In genomic region chr1:168408531-168409242, GRCh38 we compare ENCODE assay signal across 8 cellular contexts.
DNase-seq lines count a peak whose midpoint lies in the region; ATAC-seq lines count a peak whose summit lies in the region.

No MANE protein-coding gene starts in this region.

- no peaks in the 10 kb centered on the region for H3K9me3 Mint-ChIP-seq in activated T-helper 1 cell treated with anti-CD3 and anti-CD28 coated beads, Interleukin-12 subunit alpha, Interleukin-12 subunit beta, Interleukin-2, Interleukin-4 antibody, amounts not matched to agents 30 ng/mL and 10 ng/mL and 1 ng/mL, durations not matched to agents 14 hours and 24 hours and 36 hours
- H3K9me3 Mint-ChIP-seq in natural killer cell treated with Interleukin-12 subunit alpha and Interleukin-12 subunit beta and Interleukin-15 and Interleukin-18, amount 100 ng/mL, for 72 hours, result no peaks in the 10 kb centered on the region

- H3K27me3 Mint-ChIP-seq in activated T-helper 1 cell treated with anti-CD3 and anti-CD28 coated beads, Interleukin-12 subunit alpha, Interleukin-12 subunit beta, Interleukin-2, Interleukin-4 antibody, amounts not matched to agents 30 ng/mL and 10 ng/mL and 1 ng/mL, durations not matched to agents 14 hours and 24 hours and 36 hours (ENCODE audit: insufficient read depth), result no peaks in the 10 kb centered on the region
- H3K27me3 Mint-ChIP-seq in natural killer cell treated with Interleukin-12 subunit alpha and Interleukin-12 subunit beta and Interleukin-15 and Interleukin-18, amount 100 ng/mL, for 72 hours, result no peaks in the 10 kb centered on the region

- intact Hi-C loops in activated T-helper 1 cell treated with anti-CD3 and anti-CD28 coated beads, Interleukin-12 subunit alpha, Interleukin-12 subunit beta, Interleukin-2, Interleukin-4 antibody, amounts not matched to agents 30 ng/mL and 10 ng/mL and 1 ng/mL, durations not matched to agents 14 hours and 24 hours and 36 hours (cut with micrococcal nuclease), result loop anchor here (1.0 to 10.0 kb wide), 16 partner anchors 9 to 1289 kb away; partner anchors contain the start of genes ATP1B1, BLZF1, DCAF6 and F5

- peak overlapping the region; percentile 24 for H3K4me3 Mint-ChIP-seq in activated T-helper 1 cell treated with anti-CD3 and anti-CD28 coated beads, Interleukin-12 subunit alpha, Interleukin-12 subunit beta, Interleukin-2, Interleukin-4 antibody, amounts not matched to agents 30 ng/mL and 10 ng/mL and 1 ng/mL, durations not matched to agents 14 hours and 24 hours and 36 hours
- peak overlapping the region; percentile 74 for H3K4me3 Mint-ChIP-seq in natural killer cell treated with Interleukin-12 subunit alpha and Interleukin-12 subunit beta and Interleukin-15 and Interleukin-18, amount 100 ng/mL, for 72 hours

- DNase-seq in M059J (ENCODE audit: low read depth), result peak; percentile 95
- DNase-seq in activated T-helper 1 cell treated with anti-CD3 and anti-CD28 coated beads, Interleukin-12 subunit alpha, Interleukin-12 subunit beta, Interleukin-2, Interleukin-4 antibody, amounts not matched to agents 30 ng/mL and 10 ng/mL and 1 ng/mL, durations not matched to agents 14 hours and 24 hours and 36 hours (ENCODE audit: low spot score), result peak; percentile 64
- peak; percentile 70 for DNase-seq in natural killer cell treated with Interleukin-12 subunit alpha and Interleukin-12 subunit beta and Interleukin-15 and Interleukin-18, amount 100 ng/mL, for 72 hours (ENCODE audit: low spot score)
- DNase-seq in GOT3 (lab: John Stamatoyannopoulos, UW), result no peak
- DNase-seq in NCI-H1436 (lab: John Stamatoyannopoulos, UW), result no peak
- no peak for DNase-seq in GM03348 (ENCODE audit: low spot score)

- H3K36me3 Mint-ChIP-seq in activated T-helper 1 cell treated with anti-CD3 and anti-CD28 coated beads, Interleukin-12 subunit alpha, Interleukin-12 subunit beta, Interleukin-2, Interleukin-4 antibody, amounts not matched to agents 30 ng/mL and 10 ng/mL and 1 ng/mL, durations not matched to agents 14 hours and 24 hours and 36 hours (ENCODE audit: low read depth), result peaks cover 2% of the 10 kb centered on the region
- H3K36me3 Mint-ChIP-seq in natural killer cell treated with Interleukin-12 subunit alpha and Interleukin-12 subunit beta and Interleukin-15 and Interleukin-18, amount 100 ng/mL, for 72 hours, result peaks cover 5% of the 10 kb centered on the region

- ATAC-seq in GM18870 (IDR thresholded peaks at IDR 0.05; ENCODE audit: unreplicated experiment), result peak; percentile 63
- peak; percentile 90 to 91 for ATAC-seq in natural killer cell treated with Interleukin-12 subunit alpha and Interleukin-12 subunit beta and Interleukin-15 and Interleukin-18, amount 100 ng/mL, for 72 hours
- no peak for ATAC-seq in GM21737 (IDR thresholded peaks at IDR 0.05; ENCODE audit: unreplicated experiment)

- peaks cover 42% of the 10 kb centered on the region for H3K4me1 Mint-ChIP-seq in activated T-helper 1 cell treated with anti-CD3 and anti-CD28 coated beads, Interleukin-12 subunit alpha, Interleukin-12 subunit beta, Interleukin-2, Interleukin-4 antibody, amounts not matched to agents 30 ng/mL and 10 ng/mL and 1 ng/mL, durations not matched to agents 14 hours and 24 hours and 36 hours (ENCODE audit: low read depth)
- H3K4me1 Mint-ChIP-seq in natural killer cell treated with Interleukin-12 subunit alpha and Interleukin-12 subunit beta and Interleukin-15 and Interleukin-18, amount 100 ng/mL, for 72 hours (ENCODE audit: low read depth in 2 of 2), result peaks cover 46 to 51% of the 10 kb centered on the region in 2 donors

- H3K27ac Mint-ChIP-seq in activated T-helper 1 cell treated with anti-CD3 and anti-CD28 coated beads, Interleukin-12 subunit alpha, Interleukin-12 subunit beta, Interleukin-2, Interleukin-4 antibody, amounts not matched to agents 30 ng/mL and 10 ng/mL and 1 ng/mL, durations not matched to agents 14 hours and 24 hours and 36 hours, result peak overlapping the region; percentile 86
- H3K27ac Mint-ChIP-seq in natural killer cell treated with Interleukin-12 subunit alpha and Interleukin-12 subunit beta and Interleukin-15 and Interleukin-18, amount 100 ng/mL, for 72 hours, result peak overlapping the region; percentile 61 to 93

Comparison
In these comparisons a context has a peak if more than half of its experiments do, and no peak if none do; other contexts are left out.
1. DNase-seq: peak in M059J (single experiment), activated T-helper 1 cell treated with anti-CD3 and anti-CD28 coated beads, Interleukin-12 subunit alpha, Interleukin-12 subunit beta, Interleukin-2, Interleukin-4 antibody, amounts not matched to agents 30 ng/mL and 10 ng/mL and 1 ng/mL, durations not matched to agents 14 hours and 24 hours and 36 hours (single experiment) and natural killer cell treated with Interleukin-12 subunit alpha and Interleukin-12 subunit beta and Interleukin-15 and Interleukin-18, amount 100 ng/mL, for 72 hours (single experiment); none in GOT3 (single experiment), NCI-H1436 (single experiment) and GM03348 (single experiment).